In genomic region chr1:25268143-25268465, GRCh38 we compare ENCODE assay signal across 11 cellular contexts. TPM values are rescaled to one million over a fixed set of nuclear protein-coding genes. Genes with fewer than 3 reads are reported as not detected.
A peak's percentile ranks its signal among the peaks of the same experiment; 100 is the strongest.
DNase-seq lines count a peak whose midpoint lies in the region; ATAC-seq, FAIRE-seq and TF ChIP-seq lines count a peak whose summit lies in the region.
"Not testable (repeated sequence)": the region's sequence is repeated elsewhere in the genome, so short reads cannot be mapped to it uniquely, and the experiment has no call there.
"Had no signal": no experiment of that assay in that cellular context is flagged by ENCODE, and none has a peak within 500 bp of the region (broad histone marks: within the 10 kb centered on the region; RNA-seq: fewer than 3 reads in every experiment).

No MANE protein-coding gene starts in this region.

- not testable (repeated sequence) for H3K36me3 Mint-ChIP-seq in CD14-positive monocyte; T-helper 2 cell treated with Interferon-gamma antibody and Interleukin-4, amounts not matched to agents 5 μg/mL and 100 μg/mL, for 36 hours (ENCODE audit: low read depth); activated naive CD4-positive, alpha-beta T cell treated with anti-CD3 and anti-CD28 coated beads, Interleukin-2, amount 50 U/mL, for 72 hours

- H2AFZ ChIP-seq in endothelial cell of umbilical vein (ENCODE audit: low read depth, low read length) = peak overlapping the region; percentile 77
- not testable (repeated sequence) for H2AFZ ChIP-seq in parathyroid adenoma

- CTCF ChIA-PET in endothelial cell of umbilical vein (lab: Charles Lee) = not testable (repeated sequence)

- H3K9me3 ChIP-seq in HUES64 (ENCODE audit: insufficient read depth, low read depth, low read length); endothelial cell of umbilical vein (replicated peaks; ENCODE audit: control insufficient read depth, insufficient read depth, low read length); parathyroid adenoma (ENCODE audit: control insufficient read depth, low read length); thoracic aorta: not testable (repeated sequence)

- H3K9ac ChIP-seq in HUES64 (ENCODE audit: low read depth, low read length); endothelial cell of umbilical vein (replicated peaks; ENCODE audit: extremely low read depth, insufficient read depth, low read length); parathyroid adenoma: not testable (repeated sequence)

- 57% methylated on average over 10 of the region's 10 CpGs for WGBS in HUES64
- WGBS in lower leg skin, 2 donors = 29 to 31% methylated on average over 10 of the region's 10 CpGs

- H3K9me3 Mint-ChIP-seq in CD14-positive monocyte; T-helper 2 cell treated with Interferon-gamma antibody and Interleukin-4, amounts not matched to agents 5 μg/mL and 100 μg/mL, for 36 hours; activated naive CD4-positive, alpha-beta T cell treated with anti-CD3 and anti-CD28 coated beads, Interleukin-2, amount 50 U/mL, for 72 hours: not testable (repeated sequence)

- not testable (repeated sequence) for H3K36me3 ChIP-seq in HUES64 (ENCODE audit: insufficient read depth, low read length); endothelial cell of umbilical vein (ENCODE audit: control insufficient read depth in 2 of 2, extremely low read depth in 1 of 2, insufficient read depth in 2 of 2, low read length in 2 of 2); parathyroid adenoma (ENCODE audit: control insufficient read depth, insufficient read depth, low read length); thoracic aorta

- dilution Hi-C loops in endothelial cell of umbilical vein (cut with MboI; ENCODE audit: extremely low pct_ligation_motif_present, low sequenced_read_pairs) = not testable (repeated sequence)

- POLR2A ChIA-PET in endothelial cell of umbilical vein (lab: Charles Lee) = not testable (repeated sequence)

- not testable (repeated sequence) for TF ChIP-seq POLR2A in endothelial cell of umbilical vein (IDR thresholded peaks at IDR 0.05; ENCODE audit: low read depth, low read length); lower leg skin (IDR thresholded peaks at IDR 0.05)

- FAIRE-seq in endothelial cell of umbilical vein (lab: Jason Lieb, UNC) = not testable (repeated sequence)

- H3K4me3 ChIP-seq in HUES64 (ENCODE audit: low read length) = peak overlapping the region; percentile 54
- H3K4me3 ChIP-seq in endothelial cell of umbilical vein (replicated peaks in 1 of 3; ENCODE audit: insufficient read depth in 1 of 3, low read depth in 1 of 3, low read length in 3 of 3) = peak overlapping the region in 1 of 3 experiments; percentile 50
- H3K4me3 ChIP-seq in lower leg skin (ENCODE audit: low read depth, poor library complexity, severe bottlenecking) = peak overlapping the region; percentile 70
- peak overlapping the region; percentile 52 for H3K4me3 ChIP-seq in parathyroid adenoma (ENCODE audit: low read depth, low read length)
- H3K4me3 ChIP-seq in thoracic aorta = peak overlapping the region; percentile 80

- H3K9me1 ChIP-seq in endothelial cell of umbilical vein (replicated peaks; ENCODE audit: control insufficient read depth, extremely low read depth, insufficient read depth, low read length) = not testable (repeated sequence)

- not testable (repeated sequence) for H3K27ac ChIP-seq in HUES64 (ENCODE audit: low read depth, low read length); endothelial cell of umbilical vein (ENCODE audit: insufficient read depth, low read depth, low read length); parathyroid adenoma
- peak overlapping the region; percentile 77 to 78 for H3K27ac ChIP-seq in thoracic aorta

- not testable (repeated sequence) for H4K20me1 ChIP-seq in endothelial cell of umbilical vein (replicated peaks; ENCODE audit: control insufficient read depth, extremely low read depth, insufficient read depth, low read length)

- ATAC-seq in activated naive CD4-positive, alpha-beta T cell treated with anti-CD3 and anti-CD28 coated beads, Interleukin-2, amount 50 U/mL, for 72 hours; thoracic aorta (ENCODE audit: insufficient number of reproducible peaks, low FRiP score, low read depth): not testable (repeated sequence)

- not testable (repeated sequence) for H3K4me1 ChIP-seq in HUES64 (ENCODE audit: insufficient read depth, low read length); endothelial cell of umbilical vein (ENCODE audit: control insufficient read depth, extremely low read depth, insufficient read depth, low read length); parathyroid adenoma; thoracic aorta (ENCODE audit: control insufficient read depth in 1 of 2, low read depth in 2 of 2)

- not testable (repeated sequence) for H3K79me2 ChIP-seq in endothelial cell of umbilical vein (ENCODE audit: control insufficient read depth, insufficient read depth, low read length); parathyroid adenoma

- H3K4me3 Mint-ChIP-seq in CD14-positive monocyte = peak overlapping the region; percentile 80 to 89
- H3K4me3 Mint-ChIP-seq in T-helper 2 cell treated with Interferon-gamma antibody and Interleukin-4, amounts not matched to agents 5 μg/mL and 100 μg/mL, for 36 hours = peak overlapping the region; percentile 80

- not testable (repeated sequence) for TF ChIP-seq CTCF in CD14-positive monocyte (IDR thresholded peaks at IDR 0.05); endothelial cell of umbilical vein (IDR thresholded peaks at IDR 0.05; ENCODE audit: extremely low read depth in 1 of 2, insufficient read depth in 1 of 2, low read depth in 1 of 2, low read length in 2 of 2); lower leg skin (IDR thresholded peaks at IDR 0.05); parathyroid adenoma (IDR thresholded peaks at IDR 0.05); thoracic aorta (IDR thresholded peaks at IDR 0.05)

- H3K4me2 ChIP-seq in endothelial cell of umbilical vein (ENCODE audit: insufficient read depth, low read length) (peak overlapping the region; percentile 86), parathyroid adenoma (ENCODE audit: low read length) (peak overlapping the region; percentile 76)

- H3K27ac Mint-ChIP-seq in CD14-positive monocyte = peak overlapping the region; percentile 72 to 92 (median 84)
- H3K27ac Mint-ChIP-seq in T-helper 2 cell treated with Interferon-gamma antibody and Interleukin-4, amounts not matched to agents 5 μg/mL and 100 μg/mL, for 36 hours = peak overlapping the region; percentile 79
- peak overlapping the region; percentile 91 to 92 for H3K27ac Mint-ChIP-seq in activated naive CD4-positive, alpha-beta T cell treated with anti-CD3 and anti-CD28 coated beads, Interleukin-2, amount 50 U/mL, for 72 hours

- not testable (repeated sequence) for H3K27me3 ChIP-seq in HUES64 (ENCODE audit: insufficient read depth, low read length); endothelial cell of umbilical vein (ENCODE audit: control insufficient read depth in 2 of 2, insufficient read depth in 2 of 2, low read length in 2 of 2); parathyroid adenoma (ENCODE audit: control insufficient read depth, insufficient read depth, low read length); thoracic aorta (replicated peaks; ENCODE audit: insufficient read depth)

- intact Hi-C loops in CD14-positive monocyte (cut with micrococcal nuclease) = loop anchor here in 1 of 2 donors (2.0 kb wide), 1 partner anchor 71 kb away; the partner anchor contains the start of gene TMEM50A
- intact Hi-C loops in endothelial cell of umbilical vein (cut with micrococcal nuclease); lower leg skin (cut with DNase I; ENCODE audit: low total_unique reads): not testable (repeated sequence)

- H3K4me1 Mint-ChIP-seq in CD14-positive monocyte = peaks cover 23% of the 10 kb centered on the region
- H3K4me1 Mint-ChIP-seq in T-helper 2 cell treated with Interferon-gamma antibody and Interleukin-4, amounts not matched to agents 5 μg/mL and 100 μg/mL, for 36 hours (ENCODE audit: low read depth) = peaks cover 10% of the 10 kb centered on the region

- not testable (repeated sequence) for BruUV-seq in endothelial cell of umbilical vein (replicated peaks; lab: Mats Ljungman, UMichigan)

- DNase-seq in CD14-positive monocyte (ENCODE audit: low spot score); T-helper 2 cell treated with Interferon-gamma antibody and Interleukin-4, amounts not matched to agents 5 μg/mL and 100 μg/mL, for 36 hours (ENCODE audit: low spot score); activated naive CD4-positive, alpha-beta T cell treated with anti-CD3 and anti-CD28 coated beads, Interleukin-2, amount 50 U/mL, for 72 hours (ENCODE audit: low spot score in 2 of 2); endothelial cell of umbilical vein (ENCODE audit: low read depth, low spot score); lower leg skin (ENCODE audit: low spot score in 2 of 2); thoracic aorta (ENCODE audit: low spot score): not testable (repeated sequence)

- H3K27me3 Mint-ChIP-seq in CD14-positive monocyte (ENCODE audit: low read depth in 3 of 3); T-helper 2 cell treated with Interferon-gamma antibody and Interleukin-4, amounts not matched to agents 5 μg/mL and 100 μg/mL, for 36 hours (ENCODE audit: low read depth): not testable (repeated sequence)

RNA-seq across cellular contexts. Expression of gene RHD, which starts 4.2 kb away (rescaled TPM):
- polyA plus RNA-seq in CD14-positive monocyte = under 1 TPM in 1 of 2 donors, not detected in 1; 0.53 TPM
- polyA plus RNA-seq in HUES64 (2013, experiment 1 of 2) = 0.30 TPM
- not detected for polyA plus RNA-seq in HUES64 (2013, experiment 2 of 2)
- total RNA-seq in activated naive CD4-positive, alpha-beta T cell treated with anti-CD3 and anti-CD28 coated beads, Interleukin-2, amount 50 U/mL, for 72 hours = not detected
- not detected in 2 replicates for total RNA-seq in endothelial cell of umbilical vein
- not detected in 2 replicates for polyA plus RNA-seq in endothelial cell of umbilical vein
- not detected in 2 replicates for polyA plus RNA-seq in endothelial cell of umbilical vein (2011; cell fraction: cytosol; rRNA removed)
- polyA plus RNA-seq in endothelial cell of umbilical vein (2011; cell fraction: nucleus; rRNA removed) = not detected in 2 replicates
- 0.10 and 0.17 TPM in 2 replicates for polyA plus RNA-seq in endothelial cell of umbilical vein (2012)
- polyA minus RNA-seq in endothelial cell of umbilical vein = 1.2 and 5.0 TPM in 2 replicates
- polyA minus RNA-seq in endothelial cell of umbilical vein (2011; cell fraction: cytosol; rRNA and poly(A)+ RNA removed) = not detected
- polyA minus RNA-seq in endothelial cell of umbilical vein (2011; cell fraction: nucleus; rRNA and poly(A)+ RNA removed) = not detected in 2 replicates
- not detected for total RNA-seq in lower leg skin
- not detected for total RNA-seq in thoracic aorta
- total RNA-seq: pulmonary artery endothelial cell, SJSA1, thyroid gland had no signal

RNA-seq across cellular contexts. Expression of gene RSRP1, which starts 20.9 kb away (rescaled TPM):
- polyA plus RNA-seq in CD14-positive monocyte = 10 to 100 TPM; 23.6 to 30.2 TPM
- 31.0 TPM for polyA plus RNA-seq in HUES64 (2013, experiment 1 of 2)
- 32.1 TPM for polyA plus RNA-seq in HUES64 (2013, experiment 2 of 2)
- 100 to 1,000 TPM; 147 to 154 TPM for total RNA-seq in activated naive CD4-positive, alpha-beta T cell treated with anti-CD3 and anti-CD28 coated beads, Interleukin-2, amount 50 U/mL, for 72 hours
- 99.4 and 102 TPM in 2 replicates for total RNA-seq in endothelial cell of umbilical vein
- 42.5 and 50.5 TPM in 2 replicates for polyA plus RNA-seq in endothelial cell of umbilical vein
- polyA plus RNA-seq in endothelial cell of umbilical vein (2011; cell fraction: cytosol; rRNA removed) = 18.4 and 30.7 TPM in 2 replicates
- polyA plus RNA-seq in endothelial cell of umbilical vein (2011; cell fraction: nucleus; rRNA removed) = 345 and 504 TPM in 2 replicates
- polyA plus RNA-seq in endothelial cell of umbilical vein (2012) = 41.7 and 54.9 TPM in 2 replicates
- polyA minus RNA-seq in endothelial cell of umbilical vein = 64.9 and 68.5 TPM in 2 replicates
- polyA minus RNA-seq in endothelial cell of umbilical vein (2011; cell fraction: cytosol; rRNA and poly(A)+ RNA removed) = 24.6 TPM
- polyA minus RNA-seq in endothelial cell of umbilical vein (2011; cell fraction: nucleus; rRNA and poly(A)+ RNA removed) = 135 and 169 TPM in 2 replicates
- 100 to 1,000 TPM in 2 of 4 donors, 10 to 100 TPM in 2; 70.9 to 148 (median 110) TPM for total RNA-seq in lower leg skin
- total RNA-seq in thoracic aorta = 100 to 1,000 TPM; 193 to 208 TPM

RNA-seq across cellular contexts. Expression of gene SYF2, which starts 35.8 kb away (rescaled TPM):
- 10 to 100 TPM; 45.1 to 52.9 TPM for polyA plus RNA-seq in CD14-positive monocyte
- 40.6 TPM for polyA plus RNA-seq in HUES64 (2013, experiment 1 of 2)
- 41.0 TPM for polyA plus RNA-seq in HUES64 (2013, experiment 2 of 2)
- total RNA-seq in activated naive CD4-positive, alpha-beta T cell treated with anti-CD3 and anti-CD28 coated beads, Interleukin-2, amount 50 U/mL, for 72 hours = 10 to 100 TPM; 42.3 to 58.1 TPM
- total RNA-seq in endothelial cell of umbilical vein = 38.0 and 40.2 TPM in 2 replicates
- 5.9 and 9.3 TPM in 2 replicates for polyA plus RNA-seq in endothelial cell of umbilical vein
- polyA plus RNA-seq in endothelial cell of umbilical vein (2011; cell fraction: cytosol; rRNA removed) = 25.7 and 27.4 TPM in 2 replicates
- polyA plus RNA-seq in endothelial cell of umbilical vein (2011; cell fraction: nucleus; rRNA removed) = 11.3 and 16.2 TPM in 2 replicates
- polyA plus RNA-seq in endothelial cell of umbilical vein (2012) = 35.8 and 50.8 TPM in 2 replicates
- polyA minus RNA-seq in endothelial cell of umbilical vein = 4.9 and 5.9 TPM in 2 replicates
- polyA minus RNA-seq in endothelial cell of umbilical vein (2011; cell fraction: cytosol; rRNA and poly(A)+ RNA removed) = 6.2 TPM
- 11.2 and 11.4 TPM in 2 replicates for polyA minus RNA-seq in endothelial cell of umbilical vein (2011; cell fraction: nucleus; rRNA and poly(A)+ RNA removed)
- 10 to 100 TPM; 53.4 to 65.7 (median 61.9) TPM for total RNA-seq in lower leg skin
- 10 to 100 TPM; 34.9 to 53.9 TPM for total RNA-seq in thoracic aorta
